In genomic region chr4:58711039-58711438, GRCh38 we compare ENCODE assay signal across 27 cellular contexts.
DNase-seq lines count a peak whose midpoint lies in the region; TF ChIP-seq lines count a peak whose summit lies in the region.
"Had no signal": no experiment of that assay in that cellular context is flagged by ENCODE, and none has a peak within 500 bp of the region (broad histone marks: within the 10 kb centered on the region; RNA-seq: fewer than 3 reads in every experiment).

No MANE protein-coding gene starts in this region.

- DNase-seq in Ammon's horn (ENCODE audit: low spot score), result no peak
- DNase-seq: 8988T; ACHN; AML-193; BE2C; C1 segment of cervical spinal cord; Caco-2; Calu3; CD4-positive, alpha-beta memory T cell; CD4-positive, alpha-beta T cell; CD4-positive, CD25-positive, alpha-beta regulatory T cell; CD8-positive, alpha-beta memory T cell; CD8-positive, alpha-beta T cell; COR-L47; DMS 273 treated with DMSO at 0.1 percent for 48 hours; DMS153; DMS53; DMS79; DMS79 treated with DMSO at 0.1 percent for 48 hours; DND-41; EL had no signal

- H3K27ac ChIP-seq in neural cell (ENCODE audit: low read length), result no peak overlapping the region
- H3K27ac ChIP-seq: 22Rv1; A549; BLaER1; BLaER1 treated with 17β-estradiol and CSF1 and Interleukin-3, amounts not matched to agents 10 nM and 100 nM; C4-2B had no signal

- H3K4me2 ChIP-seq in neural cell (ENCODE audit: low read length), result no peak overlapping the region
- H3K4me2 ChIP-seq: A549; BLaER1; BLaER1 treated with 17β-estradiol and CSF1 and Interleukin-3, amounts not matched to agents 10 nM and 100 nM had no signal

- H3K4me3 ChIP-seq in neural cell (ENCODE audit: low read length), result no peak overlapping the region
- H3K4me3 ChIP-seq: A549; BLaER1; BLaER1 treated with 17β-estradiol and CSF1 and Interleukin-3, amounts not matched to agents 10 nM and 100 nM had no signal

- no peaks in the 10 kb centered on the region for H3K9me3 ChIP-seq in neural cell (ENCODE audit: low read length)
- H3K9me3 ChIP-seq: A549; BE2C; BLaER1 treated with 17β-estradiol and CSF1 and Interleukin-3, amounts not matched to agents 10 nM and 100 nM; Caco-2 had no signal

- H4K20me1 ChIP-seq in neural cell (ENCODE audit: insufficient read depth), result no peaks in the 10 kb centered on the region
- H4K20me1 ChIP-seq: BLaER1; BLaER1 treated with 17β-estradiol and CSF1 and Interleukin-3, amounts not matched to agents 10 nM and 100 nM had no signal

- H2AFZ ChIP-seq in neural cell (ENCODE audit: low read depth, low read length), result no peak overlapping the region

- H3K27me3 ChIP-seq in neural cell (ENCODE audit: insufficient read depth, low read depth, low read length), result no peaks in the 10 kb centered on the region
- H3K27me3 ChIP-seq: BE2C; BLaER1; BLaER1 treated with 17β-estradiol and CSF1 and Interleukin-3, amounts not matched to agents 10 nM and 100 nM had no signal

- TF ChIP-seq EP300 in neural cell (conservative IDR thresholded peaks at IDR 0.05; ENCODE audit: poor library complexity, severe bottlenecking), result peak; percentile 75

- H3K79me2 ChIP-seq in neural cell (replicated peaks; ENCODE audit: insufficient read depth, low read length), result no peaks in the 10 kb centered on the region

- no peaks in the 10 kb centered on the region for H3K9me2 ChIP-seq in neural cell (ENCODE audit: insufficient read depth, low read length)

- no peaks in the 10 kb centered on the region for H3F3A ChIP-seq in neural cell (ENCODE audit: insufficient read depth, low read length, poor library complexity, severe bottlenecking)

- no peak for TF ChIP-seq CTCF in neural cell (IDR thresholded peaks at IDR 0.05; ENCODE audit: poor library complexity, severe bottlenecking)

- no peaks in the 10 kb centered on the region for H3K36me3 ChIP-seq in neural cell (ENCODE audit: insufficient read depth, low read length)
- H3K36me3 ChIP-seq: BE2C; BLaER1; BLaER1 treated with 17β-estradiol and CSF1 and Interleukin-3, amounts not matched to agents 10 nM and 100 nM had no signal

- no peak for TF ChIP-seq RAD21 in neural cell (conservative IDR thresholded peaks at IDR 0.05)

- H3K9ac ChIP-seq in neural cell (ENCODE audit: low read length), result no peak overlapping the region
- H3K9ac ChIP-seq: BLaER1; BLaER1 treated with 17β-estradiol and CSF1 and Interleukin-3, amounts not matched to agents 10 nM and 100 nM had no signal

TF ChIP-seq in neural cell, 6 proteins besides CTCF, POLR2A, EP300 and RAD21:
- TF ChIP-seq SMC3 (conservative IDR thresholded peaks at IDR 0.05; ENCODE audit: poor library complexity) (no peak), POLR2AphosphoS5 (IDR thresholded peaks at IDR 0.05) (peak; percentile 61)
